In genomic region chr11:31102316-31102715, GRCh38 we compare ENCODE assay signal across 27 cellular contexts.
"Had no signal": no experiment of that assay in that cellular context is flagged by ENCODE, and none has a peak within 500 bp of the region (broad histone marks: within the 10 kb centered on the region; RNA-seq: fewer than 3 reads in every experiment).

No MANE protein-coding gene starts in this region.

- H3K27ac ChIP-seq: stomach, suprapubic skin, testis, thoracic aorta, thyroid gland, tibial artery, tibial nerve, transverse colon, upper lobe of left lung, upper lobe of right lung, uterus, vagina had no signal

- ATAC-seq: stimulated activated effector memory CD8-positive, alpha-beta T cell treated with anti-CD3 and anti-CD28 coated beads, Interleukin-12 subunit alpha, Interleukin-12 subunit beta, amount 100 ng/mL, for 72 hours; stimulated activated memory B cell treated with anti-CD40 and anti-IgM and Interleukin-4, amounts not matched to agents 10 μg/mL and 1 μg/mL and 100 μg/mL, for 72 hours; stimulated activated naive B cell treated with anti-CD40 and anti-IgM and Interleukin-4, amounts not matched to agents 10 μg/mL and 1 μg/mL and 100 μg/mL, for 72 hours; stimulated activated naive CD8-positive, alpha-beta T cell treated with anti-CD3 and anti-CD28 coated beads, Interleukin-15, amount 100 ng/mL, for 72 hours; stimulated activated naive CD8-positive, alpha-beta T cell treated with anti-CD3 and anti-CD28 coated beads, Interleukin-15, Interleukin-2, amounts not matched to agents 100 U/mL and 50 U/mL, for 24 hours; upper lobe of right lung had no signal

- H3K9me3 ChIP-seq: stomach, suprapubic skin, testis, thoracic aorta, thyroid gland, tibial artery, tibial nerve, transverse colon, upper lobe of left lung, upper lobe of right lung, uterus, vagina had no signal

- DNase-seq: stimulated activated CD4-positive, alpha-beta T cell treated with anti-CD3 and anti-CD28 coated beads, Interleukin-2, amount 100 ng/mL, for 48 hours; stimulated activated CD4-positive, alpha-beta T cell treated with anti-CD3 and anti-CD28 coated beads, Interleukin-4, amount 100 ng/mL, for 1 hour; stimulated activated CD4-positive, alpha-beta T cell treated with anti-CD3 and anti-CD28 coated beads, Interleukin-4, amount 100 ng/mL, for 24 hours; stimulated activated CD4-positive, alpha-beta T cell treated with anti-CD3 and anti-CD28 coated beads, Interleukin-4, amount 100 ng/mL, for 4 hours; stimulated activated CD8-positive, alpha-beta memory T cell treated with anti-CD3 and anti-CD28 coated beads, Interleukin-4, amount 100 ng/mL, for 48 hours; stimulated activated naive B cell treated with anti-CD40 and anti-IgM and Interleukin-4, amounts not matched to agents 10 μg/mL and 1 μg/mL and 100 μg/mL, for 72 hours; stimulated activated naive CD4-positive, alpha-beta T cell; stimulated activated naive CD4-positive, alpha-beta T cell treated with Interleukin-2 at 50 U/mL for 16 hours; stimulated activated naive CD8-positive, alpha-beta T cell treated with anti-CD3 and anti-CD28 coated beads, Interleukin-15, amount 100 ng/mL, for 72 hours; stimulated activated naive CD8-positive, alpha-beta T cell treated with anti-CD3 and anti-CD28 coated beads, Interleukin-15, Interleukin-2, amounts not matched to agents 100 U/mL and 50 U/mL, for 24 hours; stomach; substantia nigra; testis; thyroid gland; tibial artery; transverse colon; trophoblast cell; upper lobe of left lung; upper lobe of right lung; uterus had no signal

- H3K36me3 ChIP-seq: stomach, suprapubic skin, thoracic aorta, thyroid gland, tibial artery, tibial nerve, transverse colon, upper lobe of left lung, upper lobe of right lung, uterus, vagina had no signal

- H3K4me1 ChIP-seq: testis, thyroid gland, tibial artery, tibial nerve, transverse colon, upper lobe of left lung, upper lobe of right lung, uterus, vagina had no signal

- H3K27me3 ChIP-seq: stomach, suprapubic skin, testis, thyroid gland, tibial artery, tibial nerve, transverse colon, upper lobe of left lung, upper lobe of right lung, uterus, vagina had no signal

- H3K4me3 ChIP-seq: stomach, suprapubic skin, testis, thoracic aorta, thyroid gland, tibial artery, tibial nerve, transverse colon, upper lobe of left lung, upper lobe of right lung, uterus, vagina had no signal

- FAIRE-seq: urothelium cell line had no signal
